Comparison of ENCODE assay signal across 1 cellular context in the genomic region with DNA sequence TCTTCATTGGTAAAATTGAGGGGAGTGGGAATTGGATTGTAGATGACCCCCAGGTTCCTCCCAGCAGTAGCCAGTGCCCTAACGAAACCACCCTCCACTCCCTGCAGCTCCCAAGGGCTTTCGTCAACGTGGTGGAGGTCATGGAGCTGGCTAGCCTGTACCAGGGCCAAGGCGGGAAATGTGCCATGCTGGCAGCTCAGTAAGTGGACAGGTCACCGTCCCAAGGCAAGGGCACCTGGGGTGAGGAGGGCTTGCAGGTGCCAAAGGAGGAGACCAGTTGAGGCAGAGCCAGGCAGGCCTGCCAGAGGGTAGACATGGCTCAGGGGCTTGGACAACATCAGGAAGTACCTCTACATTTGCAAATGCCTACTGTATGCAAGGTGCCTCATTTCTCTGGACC.
TF ChIP-seq lines count a peak whose summit lies in the region.

No MANE protein-coding gene starts in this region.

TF ChIP-seq in IMR-90, 13 proteins besides CTCF, POLR2A, EP300 and RAD21 (continued from another document):
- TF ChIP-seq MAZ (IDR thresholded peaks at IDR 0.05; ENCODE audit: borderline replicate concordance, low read depth, low read length): no peak
